26 cellular contexts compared by ENCODE assay signal in genomic region chr14:51818748-51819386, GRCh38. TPM values are rescaled to one million over a fixed set of nuclear protein-coding genes. Genes with fewer than 3 reads are reported as not detected.
A peak's percentile ranks its signal among the peaks of the same experiment; 100 is the strongest.
DNase-seq lines count a peak whose midpoint lies in the region; ATAC-seq, FAIRE-seq and TF ChIP-seq lines count a peak whose summit lies in the region.
"Had no signal": no experiment of that assay in that cellular context is flagged by ENCODE, and none has a peak within 500 bp of the region (broad histone marks: within the 10 kb centered on the region; RNA-seq: fewer than 3 reads in every experiment).

No MANE protein-coding gene starts in this region.

- FAIRE-seq in H1 (lab: Jason Lieb, UNC), result no peak

- H2BK5ac ChIP-seq in H1 (ENCODE audit: low read depth, low read length), result no peak overlapping the region

- no peak for TF ChIP-seq POLR2A in H1 (IDR thresholded peaks at IDR 0.05; ENCODE audit: control extremely low read depth in 1 of 2, low read depth in 2 of 2, low read length in 2 of 2)

- H3K9me3 ChIP-seq in H1 (ENCODE audit: insufficient read depth in 2 of 2, low read depth in 1 of 2, low read length in 1 of 2), result peaks cover 0 to 2% of the 10 kb centered on the region in 2 experiments; a peak in 1 of 4 replicates
- H3K9me3 ChIP-seq: gastrocnemius medialis, left ventricle myocardium inferior, MG63, thyroid gland had no signal

- H3K56ac ChIP-seq in H1 (replicated peaks; ENCODE audit: insufficient read length, low read depth, low read length), result no peak overlapping the region

- H3K4me3 ChIP-seq in H1 (ENCODE audit: extremely low read depth in 1 of 4, insufficient read depth in 2 of 4, low read depth in 3 of 4, low read length in 4 of 4), result no peak overlapping the region
- H3K4me3 ChIP-seq: gastrocnemius medialis, left ventricle myocardium inferior, MG63, thyroid gland had no signal

- no peak overlapping the region for H3K9ac ChIP-seq in H1 (replicated peaks in 1 of 4; ENCODE audit: extremely low read depth in 1 of 4, low read depth in 3 of 4, low read length in 3 of 4)

- ATAC-seq in GM21737 (IDR thresholded peaks at IDR 0.05; ENCODE audit: unreplicated experiment) (no peak), GM18861 (IDR thresholded peaks at IDR 0.05; ENCODE audit: unreplicated experiment) (no peak)
- ATAC-seq: activated naive CD8-positive, alpha-beta T cell treated with anti-CD3 and anti-CD28 coated beads, Interleukin-2, amount 50 U/mL, for 24 hours; gastrocnemius medialis; natural killer cell; stimulated activated naive CD8-positive, alpha-beta T cell treated with anti-CD3 and anti-CD28 coated beads, Interleukin-15, Interleukin-2, amounts not matched to agents 100 U/mL and 50 U/mL, for 24 hours had no signal

- H4K5ac ChIP-seq in H1 (ENCODE audit: insufficient read length, low read depth, low read length), result no peak overlapping the region

- 0 out of 2 replicates have a peak overlapping the region, but pooled peaks have one; percentile 87 for H2BK20ac ChIP-seq in H1 (ENCODE audit: low read length)

- DNase-seq in DMS79 treated with DMSO at 0.1 percent for 48 hours (lab: John Stamatoyannopoulos, UW), result peak; percentile 75
- DNase-seq in NCI-H1105 treated with DMSO at 0.1 percent for 48 hours (lab: John Stamatoyannopoulos, UW), result peak; percentile 92
- DNase-seq in NCI-H524 treated with DMSO at 0.1 percent for 48 hours (lab: John Stamatoyannopoulos, UW), result peak; percentile 18
- no peak for DNase-seq in H1 (ENCODE audit: low read depth in 1 of 2, low spot score in 2 of 2)
- no peak for DNase-seq in NCI-H2171 treated with DMSO at 0.1 percent for 48 hours (lab: John Stamatoyannopoulos, UW)
- DNase-seq: activated CD4-positive, alpha-beta memory T cell treated with anti-CD3 and anti-CD28 coated beads, Interleukin-2, amount 10 ng/mL, durations not matched to agents 7 days and 5 days; activated CD4-positive, CD25-positive, alpha-beta regulatory T cell; activated gamma-delta T cell; activated naive CD8-positive, alpha-beta T cell treated with anti-CD3 and anti-CD28 coated beads, Interleukin-2, amount 50 U/mL, for 24 hours; activated T-cell treated with anti-CD3 and anti-CD28 coated beads for 4 hours; CD8-positive, alpha-beta memory T cell; effector CD8-positive, alpha-beta T cell; gastrocnemius medialis; HCEC 1CT; hippocampal formation; left ventricle myocardium inferior; MG63; midbrain; natural killer cell; retina; stimulated activated CD4-positive, alpha-beta T cell treated with anti-CD3 and anti-CD28 coated beads, Interleukin-4, amount 100 ng/mL, for 4 hours; stimulated activated naive CD8-positive, alpha-beta T cell treated with anti-CD3 and anti-CD28 coated beads, Interleukin-15, Interleukin-2, amounts not matched to agents 100 U/mL and 50 U/mL, for 24 hours; T1000; thyroid gland had no signal

- no peak overlapping the region for H3K18ac ChIP-seq in H1 (ENCODE audit: extremely low read depth, low read length)

- no peak overlapping the region for H2BK15ac ChIP-seq in H1 (ENCODE audit: low read length)

- TF ChIP-seq CTCF in H1 (IDR thresholded peaks at IDR 0.05; ENCODE audit: control extremely low read depth in 1 of 3, insufficient read depth in 1 of 3, low read depth in 1 of 3, low read length in 3 of 3), result no peak

- POLR2A ChIA-PET in H1 (lab: Charles Lee; ENCODE audit: partially characterized antibody), result interaction anchor here (1.1 to 1.3 kb wide), 2 partner anchors 9 to 11 kb away, joined by 4 read pairs; no protein-coding TSS in a partner anchor

- no peaks in the 10 kb centered on the region for H3K79me2 ChIP-seq in H1 (ENCODE audit: control insufficient read depth in 1 of 2, insufficient read depth in 2 of 2, low read length in 2 of 2)

- H4K8ac ChIP-seq in H1 (ENCODE audit: extremely low read depth, insufficient read depth, low read length), result no peak overlapping the region

- H2BK120ac ChIP-seq in H1 (replicated peaks; ENCODE audit: low read depth, low read length), result no peak overlapping the region

- H3K27ac ChIP-seq in H1 (ENCODE audit: low read depth, low read length), result no peak overlapping the region
- H3K27ac ChIP-seq: gastrocnemius medialis, left ventricle myocardium inferior, thyroid gland had no signal

- H3K4me2 ChIP-seq in H1 (ENCODE audit: insufficient read depth in 1 of 2, low read depth in 2 of 2, low read length in 2 of 2), result no peak overlapping the region

- H3K4ac ChIP-seq in H1 (replicated peaks; ENCODE audit: insufficient read length, low read depth, low read length), result no peak overlapping the region

- no peak overlapping the region for H3K23ac ChIP-seq in H1 (ENCODE audit: insufficient read length)

- no peak for TF ChIP-seq RAD21 in H1 (IDR thresholded peaks at IDR 0.05 in 1 of 2, conservative IDR thresholded peaks at IDR 0.05 in 1 of 2; ENCODE audit: low read depth in 2 of 2, low read length in 2 of 2)

- H3K14ac ChIP-seq in H1 (ENCODE audit: insufficient read length), result no peak overlapping the region

- H2AFZ ChIP-seq in H1 (ENCODE audit: low read length), result 0 out of 2 replicates have a peak overlapping the region, but pooled peaks have one; percentile 8

- WGBS in H1 (ENCODE audit: extremely low coverage in 1 of 2, insufficient coverage in 1 of 2, insufficient read length in 1 of 2, insufficient replicate concordance in 2 of 2, low coverage in 1 of 2, low lambda C conversion rate in 2 of 2, missing lambda C conversion rate in 1 of 2), 2 experiments, result 75% methylated on average over 9 of the region's 9 CpGs; no CpG with 5 or more reads in 1 of the 2 experiments

- CTCF ChIA-PET in H1 (lab: Charles Lee; ENCODE audit: partially characterized antibody), result interaction anchor here (1.0 to 1.2 kb wide), 7 partner anchors 9 to 224 kb away, joined by 3 to 5 read pairs (median 3); no protein-coding TSS in a partner anchor

- no peak overlapping the region for H2BK12ac ChIP-seq in H1 (ENCODE audit: low read depth, low read length)

- H3K27me3 ChIP-seq in H1 (replicated peaks in 1 of 4; ENCODE audit: control insufficient read depth in 3 of 4, extremely low read depth in 1 of 4, insufficient read depth in 3 of 4, low read length in 3 of 4), result no peaks in the 10 kb centered on the region
- H3K27me3 ChIP-seq: gastrocnemius medialis, MG63, thyroid gland had no signal

- TF ChIP-seq EP300 in H1 (IDR thresholded peaks at IDR 0.05; ENCODE audit: borderline replicate concordance in 1 of 2, low read depth in 2 of 2, low read length in 2 of 2), result no peak

- H4K91ac ChIP-seq in H1 (replicated peaks; ENCODE audit: insufficient read length, low read length), result peak overlapping the region; percentile 38

- no peaks in the 10 kb centered on the region; the same call in 1 of the 2 replicates for H3K79me1 ChIP-seq in H1 (ENCODE audit: low read depth, low read length)

- H2AK5ac ChIP-seq in H1 (ENCODE audit: low read depth, low read length), result no peak overlapping the region

- H3K23me2 ChIP-seq in H1 (ENCODE audit: low read depth, low read length), result peaks cover 2% of the 10 kb centered on the region; the same call in 1 of the 2 replicates

- no peaks in the 10 kb centered on the region for H3K36me3 ChIP-seq in H1 (ENCODE audit: control insufficient read depth in 2 of 4, insufficient read depth in 4 of 4, low read length in 3 of 4)
- H3K36me3 ChIP-seq: gastrocnemius medialis, left ventricle myocardium inferior, MG63, thyroid gland had no signal

- no peaks in the 10 kb centered on the region for H4K20me1 ChIP-seq in H1 (replicated peaks in 1 of 2; ENCODE audit: control insufficient read depth in 1 of 2, insufficient read depth in 2 of 2, low read length in 2 of 2)

- H3K4me1 ChIP-seq in H1 (replicated peaks in 1 of 4; ENCODE audit: control insufficient read depth in 3 of 4, insufficient read depth in 4 of 4, low read length in 3 of 4), result peaks cover 0 to 7% (median 4%) of the 10 kb centered on the region in 4 experiments; a peak in 6 of 7 replicates
- H3K4me1 ChIP-seq: gastrocnemius medialis, left ventricle myocardium inferior, thyroid gland had no signal

TF ChIP-seq in H1, 55 proteins besides CTCF, POLR2A, EP300 and RAD21:
- TF ChIP-seq PHF8 (conservative IDR thresholded peaks at IDR 0.05; ENCODE audit: low read depth, low read length) (no peak), BACH1 (IDR thresholded peaks at IDR 0.05; ENCODE audit: low read length) (no peak), NRF1 (IDR thresholded peaks at IDR 0.05; ENCODE audit: low read depth, low read length) (no peak), YY1 (IDR thresholded peaks at IDR 0.05; ENCODE audit: low read depth, low read length) (no peak), RBBP5 (IDR thresholded peaks at IDR 0.05; ENCODE audit: borderline replicate concordance, low read depth, low read length) (no peak), MAX (IDR thresholded peaks at IDR 0.05) (no peak), CREB1 (IDR thresholded peaks at IDR 0.05) (no peak), KDM5A (IDR thresholded peaks at IDR 0.05; ENCODE audit: low read length) (no peak), SIN3A (conservative IDR thresholded peaks at IDR 0.05 in 1 of 2, IDR thresholded peaks at IDR 0.05 in 1 of 2; ENCODE audit: low read depth in 1 of 2, low read length in 2 of 2) (no peak), EZH2 (IDR thresholded peaks at IDR 0.05; ENCODE audit: low read depth, low read length, severe bottlenecking) (no peak), CEBPB (IDR thresholded peaks at IDR 0.05; ENCODE audit: low read depth, low read length) (no peak)

RNA-seq across cellular contexts. Expression of gene GNG2, which starts 41.5 kb away (rescaled TPM):
- total RNA-seq in H1 (2021; fragmentation: NEBNext Ultra II Directional; extraction: Animal tissue kit (Norgen Biotek cat#: 25700)), result 17.9 and 18.5 TPM in 2 replicates
- 5.5 and 8.2 TPM in 2 replicates for polyA plus RNA-seq in H1 (2011; rRNA removed)
- 8.5 TPM for polyA plus RNA-seq in H1 (2011; cell fraction: cytosol; rRNA removed)
- polyA plus RNA-seq in H1 (2011; cell fraction: nucleus; rRNA removed), result 5.6 TPM
- polyA plus RNA-seq in H1 (2012, experiment 1 of 2), result 8.2 to 18.2 TPM (median 10.6 TPM) in 4 replicates
- polyA plus RNA-seq in H1 (2012, experiment 2 of 2), result 2.6 TPM
- 11.2 TPM for polyA plus RNA-seq in H1 (2013, experiment 1 of 2)
- 10.7 TPM for polyA plus RNA-seq in H1 (2013, experiment 2 of 2)
- 9.3 and 15.9 TPM in 2 replicates for polyA minus RNA-seq in H1 (2011; rRNA and poly(A)+ RNA removed)
- 6.2 TPM for polyA minus RNA-seq in H1 (2011; cell fraction: cytosol; rRNA and poly(A)+ RNA removed)
- 14.6 TPM for polyA minus RNA-seq in H1 (2011; cell fraction: nucleus; rRNA and poly(A)+ RNA removed)

Comparison
In these comparisons a context has a peak if more than half of its experiments do, and no peak if none do; other contexts are left out.
1. DNase-seq: peak in DMS79 treated with DMSO at 0.1 percent for 48 hours (single experiment), NCI-H1105 treated with DMSO at 0.1 percent for 48 hours (single experiment) and NCI-H524 treated with DMSO at 0.1 percent for 48 hours (single experiment); none in H1 (0 of 2) and NCI-H2171 treated with DMSO at 0.1 percent for 48 hours (single experiment).